In genomic region chr17:16988749-16989229, GRCh38 we compare ENCODE assay signal across 9 cellular contexts. TPM values are rescaled to one million over a fixed set of nuclear protein-coding genes. Genes with fewer than 3 reads are reported as not detected.
DNase-seq lines count a peak whose midpoint lies in the region; ATAC-seq, FAIRE-seq and TF ChIP-seq lines count a peak whose summit lies in the region.
"Had no signal": no experiment of that assay in that cellular context is flagged by ENCODE, and none has a peak within 500 bp of the region (broad histone marks: within the 10 kb centered on the region; RNA-seq: fewer than 3 reads in every experiment).

No MANE protein-coding gene starts in this region.

- TF ChIP-seq EP300 in GM12878 (IDR thresholded peaks at IDR 0.05; ENCODE audit: borderline replicate concordance in 1 of 2, control insufficient read depth in 1 of 2, low read depth in 2 of 2, low read length in 2 of 2), result peak in 1 of 2 experiments; percentile 39; a peak in 1 of 4 replicates

- peaks cover 50% of the 10 kb centered on the region for H3K4me1 Mint-ChIP-seq in activated CD4-positive, alpha-beta T cell treated with anti-CD3 and anti-CD28 coated beads, Interleukin-2, amount 10 ng/mL, durations not matched to agents 7 days and 5 days
- H3K4me1 Mint-ChIP-seq in stimulated activated memory B cell treated with anti-CD40 and anti-IgM and Interleukin-4, amounts not matched to agents 10 μg/mL and 1 μg/mL and 100 μg/mL, for 72 hours, result peaks cover 78% of the 10 kb centered on the region

- RAD21 ChIA-PET in GM12878 (lab: Charles Lee; ENCODE audit: unreplicated experiment), result interaction anchor here (0.7 to 22.6 kb wide), 7 partner anchors 22 to 581 kb away, joined by 3 to 913 read pairs (median 4); partner anchors contain the start of gene TNFRSF13B

- H3K9me3 Mint-ChIP-seq in activated CD4-positive, alpha-beta T cell treated with anti-CD3 and anti-CD28 coated beads, Interleukin-2, amount 10 ng/mL, durations not matched to agents 7 days and 5 days, result no peaks in the 10 kb centered on the region
- H3K9me3 Mint-ChIP-seq in stimulated activated memory B cell treated with anti-CD40 and anti-IgM and Interleukin-4, amounts not matched to agents 10 μg/mL and 1 μg/mL and 100 μg/mL, for 72 hours, result no peaks in the 10 kb centered on the region

- H3K4me3 ChIP-seq in GM12878, result peak overlapping the region; percentile 62

- no TSS peak for BruUV-seq in GM12878 (replicated peaks; lab: Mats Ljungman, UMichigan)

- no peaks in the 10 kb centered on the region for H3K27me3 Mint-ChIP-seq in activated CD4-positive, alpha-beta T cell treated with anti-CD3 and anti-CD28 coated beads, Interleukin-2, amount 10 ng/mL, durations not matched to agents 7 days and 5 days
- no peaks in the 10 kb centered on the region for H3K27me3 Mint-ChIP-seq in stimulated activated memory B cell treated with anti-CD40 and anti-IgM and Interleukin-4, amounts not matched to agents 10 μg/mL and 1 μg/mL and 100 μg/mL, for 72 hours

- TF ChIP-seq CTCF in GM12878 (IDR thresholded peaks at IDR 0.05 in 2 of 3, conservative IDR thresholded peaks at IDR 0.05 in 1 of 3; ENCODE audit: control insufficient read depth in 2 of 3, extremely low read depth in 1 of 3, insufficient read depth in 1 of 3, low read depth in 3 of 3, low read length in 3 of 3), result no peak

- H4K20me1 ChIP-seq in GM12878 (ENCODE audit: control insufficient read depth, insufficient read depth), result no peaks in the 10 kb centered on the region

- H3K36me3 ChIP-seq in GM12878 (ENCODE audit: control insufficient read depth in 2 of 2, insufficient read depth in 2 of 2, low read length in 1 of 2), result no peaks in the 10 kb centered on the region; a peak in 1 of 4 replicates

- under 1% methylated on average over 10 of the region's 10 CpGs for WGBS in GM12878 (ENCODE audit: insufficient coverage, insufficient replicate concordance, low lambda C conversion rate, missing lambda C conversion rate)

- in situ Hi-C loops in GM12878 (cut with MboI), result loop anchor here (10.0 to 25.0 kb wide), 2 partner anchors 574 to 1924 kb away; partner anchors contain the start of gene TRPV2

- H3K79me2 ChIP-seq in GM12878 (ENCODE audit: control insufficient read depth, insufficient read depth, low read length), result peaks cover 21% of the 10 kb centered on the region

- CTCF ChIA-PET in activated CD4-positive, alpha-beta T cell treated with anti-CD3 and anti-CD28 coated beads, Interleukin-2, amount 10 ng/mL, durations not matched to agents 7 days and 5 days (lab: Charles Lee), result interaction anchor here (0.5 to 1.6 kb wide), 3 partner anchors 11 to 1228 kb away, joined by 3 to 4 read pairs (median 3); no protein-coding TSS in a partner anchor
- CTCF ChIA-PET in GM12878 (lab: Yijun Ruan, JAX), result interaction anchor here (1.0 to 11.9 kb wide), 5 partner anchors 18 to 75 kb away, joined by 3 to 361 read pairs (median 32); partner anchors contain the start of gene TNFRSF13B

- peak overlapping the region; percentile 98 for H3K27ac Mint-ChIP-seq in activated CD4-positive, alpha-beta T cell treated with anti-CD3 and anti-CD28 coated beads, Interleukin-2, amount 10 ng/mL, durations not matched to agents 7 days and 5 days
- peak overlapping the region; percentile 98 for H3K27ac Mint-ChIP-seq in stimulated activated memory B cell treated with anti-CD40 and anti-IgM and Interleukin-4, amounts not matched to agents 10 μg/mL and 1 μg/mL and 100 μg/mL, for 72 hours

- SMC1A ChIA-PET in GM12878 (lab: Charles Lee; ENCODE audit: uncharacterized antibody, unreplicated experiment), result interaction anchor here (1.0 to 21.7 kb wide), 5 partner anchors 17 to 73 kb away, joined by 3 to 812 read pairs (median 4); partner anchors contain the start of gene TNFRSF13B

- H3K27ac ChIP-seq in GM12878 (ENCODE audit: control insufficient read depth, insufficient read depth), result peak overlapping the region; percentile 96

- peaks cover 63% of the 10 kb centered on the region for H3K4me1 ChIP-seq in GM12878 (ENCODE audit: control insufficient read depth, insufficient read depth, low read length)

- no peak for TF ChIP-seq RAD21 in GM12878 (IDR thresholded peaks at IDR 0.05; ENCODE audit: insufficient read depth, low read depth, low read length)

- H3K4me2 ChIP-seq in GM12878 (ENCODE audit: control insufficient read depth, insufficient read depth), result peak overlapping the region; percentile 100

- H3K36me3 Mint-ChIP-seq in activated CD4-positive, alpha-beta T cell treated with anti-CD3 and anti-CD28 coated beads, Interleukin-2, amount 10 ng/mL, durations not matched to agents 7 days and 5 days (ENCODE audit: low read depth), result no peaks in the 10 kb centered on the region
- H3K36me3 Mint-ChIP-seq in stimulated activated memory B cell treated with anti-CD40 and anti-IgM and Interleukin-4, amounts not matched to agents 10 μg/mL and 1 μg/mL and 100 μg/mL, for 72 hours, result no peaks in the 10 kb centered on the region

- H3K27me3 ChIP-seq in GM12878 (replicated peaks in 1 of 2; ENCODE audit: control insufficient read depth in 2 of 2, insufficient read depth in 2 of 2, low read length in 1 of 2), result no peaks in the 10 kb centered on the region

- DNase-seq in activated CD4-positive, alpha-beta T cell treated with anti-CD3 and anti-CD28 coated beads, Interleukin-2, amount 10 ng/mL, durations not matched to agents 7 days and 5 days, result peak; percentile 22
- DNase-seq in activated CD4-positive, alpha-beta T cell treated with anti-CD3 and anti-CD28 coated beads for 48 hours, result no peak
- DNase-seq in GM12878 (ENCODE audit: low read depth, low spot score) (peak; percentile 82), left lobe of liver (ENCODE audit: low spot score) (no peak), NCI-H187 (lab: John Stamatoyannopoulos, UW) (no peak)
- no peak for DNase-seq in stimulated activated CD4-positive, alpha-beta T cell treated with anti-CD3 and anti-CD28 coated beads, Interleukin-4, amount 100 ng/mL, for 4 hours

- POLR2A ChIA-PET in activated CD4-positive, alpha-beta T cell treated with anti-CD3 and anti-CD28 coated beads, Interleukin-2, amount 10 ng/mL, durations not matched to agents 7 days and 5 days (lab: Charles Lee), result interaction anchor here (0.6 kb wide), 1 partner anchor 621 kb away, joined by 5 read pairs; no protein-coding TSS in a partner anchor
- POLR2A ChIA-PET in GM12878 (lab: Charles Lee), result interaction anchor here (3.5 to 21.9 kb wide), 2 partner anchors 18 to 43 kb away, joined by 18 to 656 read pairs; partner anchors contain the start of gene TNFRSF13B

- H2AFZ ChIP-seq in GM12878 (ENCODE audit: control insufficient read depth, low read depth, low read length), result no peak overlapping the region

- H3K4me3 Mint-ChIP-seq in activated CD4-positive, alpha-beta T cell treated with anti-CD3 and anti-CD28 coated beads, Interleukin-2, amount 10 ng/mL, durations not matched to agents 7 days and 5 days, result peak overlapping the region; percentile 60
- peak overlapping the region; percentile 77 for H3K4me3 Mint-ChIP-seq in stimulated activated memory B cell treated with anti-CD40 and anti-IgM and Interleukin-4, amounts not matched to agents 10 μg/mL and 1 μg/mL and 100 μg/mL, for 72 hours

- 0 out of 2 replicates have a peak, but pooled peaks have one; percentile 33 for TF ChIP-seq POLR2A in GM12878 (IDR thresholded peaks at IDR 0.05; ENCODE audit: low read depth, low read length)

- no peaks in the 10 kb centered on the region for H3K9me3 ChIP-seq in GM12878 (replicated peaks; ENCODE audit: control insufficient read depth, insufficient read depth, low read length)

- no peak for FAIRE-seq in GM12878 (lab: Jason Lieb, UNC)

- H3K9ac ChIP-seq in GM12878 (ENCODE audit: control insufficient read depth, insufficient read depth, low read length), result peak overlapping the region; percentile 82

- ATAC-seq in HG03039 (IDR thresholded peaks at IDR 0.05; ENCODE audit: unreplicated experiment) (peak; percentile 22), GM12878 (peak; percentile 14), left lobe of liver (no peak)
- peak; percentile 25 for ATAC-seq in stimulated activated memory B cell treated with anti-CD40 and anti-IgM and Interleukin-4, amounts not matched to agents 10 μg/mL and 1 μg/mL and 100 μg/mL, for 72 hours

- intact Hi-C loops in GM12878 (cut with micrococcal nuclease; ENCODE audit: unreplicated experiment), result loop anchor here (1.0 to 10.0 kb wide), 3 partner anchors 8 to 846 kb away; partner anchors contain the start of gene SREBF1

RNA-seq across cellular contexts. Expression of gene TNFRSF13B, which starts 16.9 kb away (rescaled TPM):
- not detected for total RNA-seq in activated CD4-positive, alpha-beta T cell treated with anti-CD3 and anti-CD28 coated beads, Interleukin-2, amount 10 ng/mL, durations not matched to agents 7 days and 5 days
- 353 and 380 TPM in 2 replicates for total RNA-seq in GM12878 (2013; cell fraction: nucleolus; rRNA removed)
- total RNA-seq in GM12878 (2014; rRNA removed), result 101 and 116 TPM in 2 replicates
- total RNA-seq in GM12878 (2014; rRNA removed; fragmentation: Illumina TruSeq; extraction: Trizol), result 50.4 and 53.0 TPM in 2 replicates
- 160 and 161 TPM in 2 replicates for total RNA-seq in GM12878 (2021)
- polyA plus RNA-seq in GM12878 (2011; ENCODE audit: low read depth), result 102 TPM
- polyA plus RNA-seq in GM12878 (2011; rRNA removed), result 45.9 and 91.3 TPM in 2 replicates
- polyA plus RNA-seq in GM12878 (2011; cell fraction: cytosol; rRNA removed), result 124 and 142 TPM in 2 replicates
- 234 and 258 TPM in 2 replicates for polyA plus RNA-seq in GM12878 (2011; cell fraction: nucleus; rRNA removed)
- 237 and 313 TPM in 2 replicates for polyA plus RNA-seq in GM12878 (2012)
- polyA plus RNA-seq in GM12878 (2014; fragmentation: Illumina TruSeq; extraction: Trizol), result 53.0 and 141 TPM in 2 replicates
- polyA plus RNA-seq in GM12878 (2014; fragmentation: Nextera tagmentation; extraction: Ambion mirVana), result 10 to 100 TPM; 15.5 to 23.1 TPM
- polyA plus RNA-seq in GM12878 (2014; rRNA removed), result 231 and 255 TPM in 2 replicates
- polyA plus RNA-seq in GM12878 (2016; fragmentation: Nextera tagmentation; extraction: Ambion mirVana), result 100 to 1,000 TPM; 121 to 139 TPM
- 123 and 202 TPM in 2 replicates for polyA minus RNA-seq in GM12878 (2011; rRNA and poly(A)+ RNA removed)
- polyA minus RNA-seq in GM12878 (2011; cell fraction: cytosol; rRNA and poly(A)+ RNA removed), result 45.4 TPM in 2 replicates
- polyA minus RNA-seq in GM12878 (2011; cell fraction: nucleus; rRNA and poly(A)+ RNA removed), result 141 and 184 TPM in 2 replicates
- not detected for total RNA-seq in left lobe of liver
- polyA plus RNA-seq: AG04450 had no signal

RNA-seq across cellular contexts. Expression of gene MPRIP, which starts 53.5 kb away (rescaled TPM):
- total RNA-seq in activated CD4-positive, alpha-beta T cell treated with anti-CD3 and anti-CD28 coated beads, Interleukin-2, amount 10 ng/mL, durations not matched to agents 7 days and 5 days, result 100 to 1,000 TPM; 234 to 261 TPM
- total RNA-seq in GM12878 (2013; cell fraction: nucleolus; rRNA removed), result 167 and 175 TPM in 2 replicates
- total RNA-seq in GM12878 (2014; rRNA removed) (115 and 131 TPM in 2 replicates), GM12878 (2014; rRNA removed; fragmentation: Illumina TruSeq; extraction: Trizol) (79.0 and 83.9 TPM in 2 replicates), GM12878 (2021) (159 and 168 TPM in 2 replicates), left lobe of liver (93.3 TPM)
- 49.9 TPM for polyA plus RNA-seq in GM12878 (2011; ENCODE audit: low read depth)
- polyA plus RNA-seq in GM12878 (2011; rRNA removed) (51.1 and 70.6 TPM in 2 replicates), GM12878 (2014; fragmentation: Illumina TruSeq; extraction: Trizol) (35.1 and 72.7 TPM in 2 replicates), GM12878 (2014; fragmentation: Nextera tagmentation; extraction: Ambion mirVana) (10 to 100 TPM; 24.3 to 44.6 TPM), GM12878 (2014; rRNA removed) (89.3 and 97.0 TPM in 2 replicates), GM12878 (2016; fragmentation: Nextera tagmentation; extraction: Ambion mirVana) (10 to 100 TPM; 16.5 to 18.5 TPM)
- 59.0 and 62.4 TPM in 2 replicates for polyA plus RNA-seq in GM12878 (2011; cell fraction: cytosol; rRNA removed)
- polyA plus RNA-seq in GM12878 (2011; cell fraction: nucleus; rRNA removed), result 87.4 and 124 TPM in 2 replicates
- polyA plus RNA-seq in GM12878 (2012), result 72.2 and 77.0 TPM in 2 replicates
- 73.8 and 103 TPM in 2 replicates for polyA minus RNA-seq in GM12878 (2011; rRNA and poly(A)+ RNA removed)
- 36.6 and 63.1 TPM in 2 replicates for polyA minus RNA-seq in GM12878 (2011; cell fraction: cytosol; rRNA and poly(A)+ RNA removed)
- 35.7 and 59.5 TPM in 2 replicates for polyA minus RNA-seq in GM12878 (2011; cell fraction: nucleus; rRNA and poly(A)+ RNA removed)

Comparison
In these comparisons a context has a peak if more than half of its experiments do, and no peak if none do; other contexts are left out.
1. DNase-seq: peak in activated CD4-positive, alpha-beta T cell treated with anti-CD3 and anti-CD28 coated beads, Interleukin-2, amount 10 ng/mL, durations not matched to agents 7 days and 5 days (single experiment) and GM12878 (single experiment); none in activated CD4-positive, alpha-beta T cell treated with anti-CD3 and anti-CD28 coated beads for 48 hours (single experiment), left lobe of liver (single experiment), stimulated activated CD4-positive, alpha-beta T cell treated with anti-CD3 and anti-CD28 coated beads, Interleukin-4, amount 100 ng/mL, for 4 hours (0 of 2) and NCI-H187 (0 of 2).
2. RNA of gene TNFRSF13B, which starts 16.9 kb away (total RNA-seq): 50.4 to 380 TPM in GM12878; not detected in activated CD4-positive, alpha-beta T cell treated with anti-CD3 and anti-CD28 coated beads, Interleukin-2, amount 10 ng/mL, durations not matched to agents 7 days and 5 days and not detected in left lobe of liver (single experiment); every median in the first group is over 10 times any median in the second.